Comparison of ENCODE assay signal across 25 cellular contexts in the genomic region with DNA sequence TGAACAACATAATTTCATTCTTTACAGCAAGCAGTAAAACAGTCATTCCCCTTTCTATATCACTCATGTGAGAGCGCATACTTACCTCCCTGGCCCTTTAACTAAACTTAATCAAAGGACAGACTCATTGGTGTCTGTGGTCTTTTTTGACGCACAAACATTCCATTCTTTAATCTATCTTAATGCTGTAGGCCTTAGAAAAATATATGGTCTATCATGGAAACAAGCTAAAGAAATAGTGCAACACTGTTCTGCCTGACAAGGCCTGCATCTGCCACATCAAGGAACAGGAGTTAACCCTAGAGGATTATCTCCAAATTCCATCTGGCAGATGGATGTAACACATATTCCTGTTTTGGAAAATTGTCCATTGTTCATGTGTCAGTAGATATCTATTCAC.
"Had no signal": no experiment of that assay in that cellular context is flagged by ENCODE, and none has a peak within 500 bp of the region (broad histone marks: within the 10 kb centered on the region; RNA-seq: fewer than 3 reads in every experiment).

No MANE protein-coding gene starts in this region.

- H3K27ac ChIP-seq: colonic mucosa, epithelial cell of prostate, esophagus squamous epithelium, foreskin keratinocyte, gastroesophageal sphincter, heart right ventricle, left lung, lower lobe of right lung had no signal

- H3K9me3 ChIP-seq: colonic mucosa, esophagus squamous epithelium, gastroesophageal sphincter, heart right ventricle, left lung, lower lobe of right lung, mucosa of descending colon had no signal

- H3K4me3 ChIP-seq: colonic mucosa, esophagus squamous epithelium, gastroesophageal sphincter, heart right ventricle, left lung, lower lobe of right lung, mucosa of descending colon had no signal

- H3K36me3 ChIP-seq: colonic mucosa, esophagus squamous epithelium, gastroesophageal sphincter, heart right ventricle, left lung, lower lobe of right lung had no signal

- FAIRE-seq: endometrium, frontal cortex, islet of Langerhans, keratinocyte had no signal

- H3K4me1 ChIP-seq: colonic mucosa, esophagus squamous epithelium, foreskin keratinocyte, gastroesophageal sphincter, heart right ventricle, left lung, lower lobe of right lung had no signal

- H3K27me3 ChIP-seq: colonic mucosa, esophagus squamous epithelium, foreskin keratinocyte, gastroesophageal sphincter, heart right ventricle, left lung had no signal

- DNase-seq: colonic mucosa; cortex of kidney; effector CD8-positive, alpha-beta T cell; effector memory CD8-positive, alpha-beta T cell; endodermal cell; erythroblast; esophagus squamous epithelium; glutamatergic neuron; head of caudate nucleus; heart right ventricle; hippocampal formation; left cardiac atrium; left lung; left ventricle myocardium superior; lower lobe of right lung; mesenchymal stem cell; mucosa of descending colon; naive B cell had no signal
